3 cellular contexts compared by ENCODE assay signal in the genomic region with DNA sequence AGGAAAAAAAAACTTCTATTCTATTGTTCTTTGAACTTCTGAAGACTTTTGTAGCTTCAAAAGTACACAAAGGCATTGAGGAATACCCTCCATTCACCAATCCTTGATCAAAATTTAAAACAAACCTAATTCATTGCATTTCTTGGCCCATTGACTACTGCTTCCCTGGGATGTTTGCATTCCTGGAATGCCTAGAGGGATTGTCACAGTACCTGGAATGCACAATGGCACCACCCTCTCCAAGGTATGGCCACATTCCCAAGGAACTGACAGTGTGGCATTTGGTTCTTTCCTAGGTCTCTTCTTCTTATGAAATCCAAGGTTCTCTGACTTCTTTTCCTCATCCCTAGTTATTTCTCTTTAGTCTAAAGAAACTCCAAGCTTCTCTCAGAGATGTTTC.
TF ChIP-seq lines count a peak whose summit lies in the region.

No MANE protein-coding gene starts in this region.

TF ChIP-seq in SK-N-SH treated with all-trans-retinoic acid at 6 μM for 48 hours, 23 proteins besides CTCF, POLR2A, EP300 and RAD21 (continued from another document):
- TF ChIP-seq, protein P1, sequence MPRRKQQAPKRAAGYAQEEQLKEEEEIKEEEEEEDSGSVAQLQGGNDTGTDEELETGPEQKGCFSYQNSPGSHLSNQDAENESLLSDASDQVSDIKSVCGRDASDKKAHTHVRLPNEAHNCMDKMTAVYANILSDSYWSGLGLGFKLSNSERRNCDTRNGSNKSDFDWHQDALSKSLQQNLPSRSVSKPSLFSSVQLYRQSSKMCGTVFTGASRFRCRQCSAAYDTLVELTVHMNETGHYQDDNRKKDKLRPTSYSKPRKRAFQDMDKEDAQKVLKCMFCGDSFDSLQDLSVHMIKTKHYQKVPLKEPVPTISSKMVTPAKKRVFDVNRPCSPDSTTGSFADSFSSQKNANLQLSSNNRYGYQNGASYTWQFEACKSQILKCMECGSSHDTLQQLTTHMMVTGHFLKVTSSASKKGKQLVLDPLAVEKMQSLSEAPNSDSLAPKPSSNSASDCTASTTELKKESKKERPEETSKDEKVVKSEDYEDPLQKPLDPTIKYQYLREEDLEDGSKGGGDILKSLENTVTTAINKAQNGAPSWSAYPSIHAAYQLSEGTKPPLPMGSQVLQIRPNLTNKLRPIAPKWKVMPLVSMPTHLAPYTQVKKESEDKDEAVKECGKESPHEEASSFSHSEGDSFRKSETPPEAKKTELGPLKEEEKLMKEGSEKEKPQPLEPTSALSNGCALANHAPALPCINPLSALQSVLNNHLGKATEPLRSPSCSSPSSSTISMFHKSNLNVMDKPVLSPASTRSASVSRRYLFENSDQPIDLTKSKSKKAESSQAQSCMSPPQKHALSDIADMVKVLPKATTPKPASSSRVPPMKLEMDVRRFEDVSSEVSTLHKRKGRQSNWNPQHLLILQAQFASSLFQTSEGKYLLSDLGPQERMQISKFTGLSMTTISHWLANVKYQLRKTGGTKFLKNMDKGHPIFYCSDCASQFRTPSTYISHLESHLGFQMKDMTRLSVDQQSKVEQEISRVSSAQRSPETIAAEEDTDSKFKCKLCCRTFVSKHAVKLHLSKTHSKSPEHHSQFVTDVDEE (CRISPR knock-in tag; IDR thresholded peaks at IDR 0.05): no peak
TF ChIP-seq in SK-N-SH treated with all-trans-retinoic acid at 6 μM for 48 hours: peak in this region for 1.

TF ChIP-seq in SK-N-SH, 30 proteins besides CTCF, POLR2A, EP300 and RAD21 (continued from another document):
- TF ChIP-seq, protein P2, sequence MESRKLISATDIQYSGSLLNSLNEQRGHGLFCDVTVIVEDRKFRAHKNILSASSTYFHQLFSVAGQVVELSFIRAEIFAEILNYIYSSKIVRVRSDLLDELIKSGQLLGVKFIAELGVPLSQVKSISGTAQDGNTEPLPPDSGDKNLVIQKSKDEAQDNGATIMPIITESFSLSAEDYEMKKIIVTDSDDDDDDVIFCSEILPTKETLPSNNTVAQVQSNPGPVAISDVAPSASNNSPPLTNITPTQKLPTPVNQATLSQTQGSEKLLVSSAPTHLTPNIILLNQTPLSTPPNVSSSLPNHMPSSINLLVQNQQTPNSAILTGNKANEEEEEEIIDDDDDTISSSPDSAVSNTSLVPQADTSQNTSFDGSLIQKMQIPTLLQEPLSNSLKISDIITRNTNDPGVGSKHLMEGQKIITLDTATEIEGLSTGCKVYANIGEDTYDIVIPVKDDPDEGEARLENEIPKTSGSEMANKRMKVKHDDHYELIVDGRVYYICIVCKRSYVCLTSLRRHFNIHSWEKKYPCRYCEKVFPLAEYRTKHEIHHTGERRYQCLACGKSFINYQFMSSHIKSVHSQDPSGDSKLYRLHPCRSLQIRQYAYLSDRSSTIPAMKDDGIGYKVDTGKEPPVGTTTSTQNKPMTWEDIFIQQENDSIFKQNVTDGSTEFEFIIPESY (IDR thresholded peaks at IDR 0.05; ENCODE audit: borderline replicate concordance, low read depth): no peak
- TF ChIP-seq MXI1 (IDR thresholded peaks at IDR 0.05; ENCODE audit: low read depth, low read length): no peak
- TF ChIP-seq SIN3A (IDR thresholded peaks at IDR 0.05; ENCODE audit: borderline replicate concordance, low read depth, low read length): no peak
TF ChIP-seq in SK-N-SH: peak in this region for 0.

TF ChIP-seq in WTC11, 78 proteins besides CTCF, POLR2A, EP300 and RAD21 (continued from another document):
- TF ChIP-seq, protein P3, sequence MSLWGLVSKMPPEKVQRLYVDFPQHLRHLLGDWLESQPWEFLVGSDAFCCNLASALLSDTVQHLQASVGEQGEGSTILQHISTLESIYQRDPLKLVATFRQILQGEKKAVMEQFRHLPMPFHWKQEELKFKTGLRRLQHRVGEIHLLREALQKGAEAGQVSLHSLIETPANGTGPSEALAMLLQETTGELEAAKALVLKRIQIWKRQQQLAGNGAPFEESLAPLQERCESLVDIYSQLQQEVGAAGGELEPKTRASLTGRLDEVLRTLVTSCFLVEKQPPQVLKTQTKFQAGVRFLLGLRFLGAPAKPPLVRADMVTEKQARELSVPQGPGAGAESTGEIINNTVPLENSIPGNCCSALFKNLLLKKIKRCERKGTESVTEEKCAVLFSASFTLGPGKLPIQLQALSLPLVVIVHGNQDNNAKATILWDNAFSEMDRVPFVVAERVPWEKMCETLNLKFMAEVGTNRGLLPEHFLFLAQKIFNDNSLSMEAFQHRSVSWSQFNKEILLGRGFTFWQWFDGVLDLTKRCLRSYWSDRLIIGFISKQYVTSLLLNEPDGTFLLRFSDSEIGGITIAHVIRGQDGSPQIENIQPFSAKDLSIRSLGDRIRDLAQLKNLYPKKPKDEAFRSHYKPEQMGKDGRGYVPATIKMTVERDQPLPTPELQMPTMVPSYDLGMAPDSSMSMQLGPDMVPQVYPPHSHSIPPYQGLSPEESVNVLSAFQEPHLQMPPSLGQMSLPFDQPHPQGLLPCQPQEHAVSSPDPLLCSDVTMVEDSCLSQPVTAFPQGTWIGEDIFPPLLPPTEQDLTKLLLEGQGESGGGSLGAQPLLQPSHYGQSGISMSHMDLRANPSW (CRISPR knock-in tag; conservative IDR thresholded peaks at IDR 0.05; ENCODE audit: low read depth): no peak
- TF ChIP-seq, protein P4, sequence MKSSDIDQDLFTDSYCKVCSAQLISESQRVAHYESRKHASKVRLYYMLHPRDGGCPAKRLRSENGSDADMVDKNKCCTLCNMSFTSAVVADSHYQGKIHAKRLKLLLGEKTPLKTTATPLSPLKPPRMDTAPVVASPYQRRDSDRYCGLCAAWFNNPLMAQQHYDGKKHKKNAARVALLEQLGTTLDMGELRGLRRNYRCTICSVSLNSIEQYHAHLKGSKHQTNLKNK (CRISPR knock-in tag; IDR thresholded peaks at IDR 0.05): no peak
- TF ChIP-seq HMGA2 (CRISPR knock-in tag; IDR thresholded peaks at IDR 0.05) (no peak), JUN (CRISPR knock-in tag; IDR thresholded peaks at IDR 0.05) (no peak), SP1 (CRISPR knock-in tag; conservative IDR thresholded peaks at IDR 0.05) (peak; percentile 45; the same call in 1 of the 2 replicates)
